In genomic region chr2:127508025-127508620, GRCh38 we compare ENCODE assay signal across 10 cellular contexts. TPM values are rescaled to one million over a fixed set of nuclear protein-coding genes. Genes with fewer than 3 reads are reported as not detected.
DNase-seq lines count a peak whose midpoint lies in the region; ATAC-seq and TF ChIP-seq lines count a peak whose summit lies in the region.
"Had no signal": no experiment of that assay in that cellular context is flagged by ENCODE, and none has a peak within 500 bp of the region (broad histone marks: within the 10 kb centered on the region; RNA-seq: fewer than 3 reads in every experiment).

No MANE protein-coding gene starts in this region.

- H3K27me3 Mint-ChIP-seq in nephron (ENCODE audit: low read depth): no peaks in the 10 kb centered on the region
- H3K27me3 Mint-ChIP-seq: CD4-positive, alpha-beta memory T cell had no signal

- no peak overlapping the region for H3K4me3 ChIP-seq in AG04450 (ENCODE audit: low read depth, low read length)
- no peak overlapping the region for H3K4me3 ChIP-seq in Panc1 (ENCODE audit: low read depth in 2 of 2, low read length in 2 of 2)

- peak; percentile 64 for ATAC-seq in Panc1

- no peak overlapping the region for H3K4me3 Mint-ChIP-seq in nephron

- in situ Hi-C loops in Panc1 (cut with HindIII; ENCODE audit: low pct_unique_long_range_greater_than_20kb, low sequenced_read_pairs): no loop called here

- no peak for TF ChIP-seq CTCF in AG04450 (IDR thresholded peaks at IDR 0.05; ENCODE audit: low read depth, low read length)
- TF ChIP-seq CTCF in Panc1 (IDR thresholded peaks at IDR 0.05): no peak
- TF ChIP-seq CTCF in nephron (IDR thresholded peaks at IDR 0.05; ENCODE audit: unreplicated experiment in 3 of 3): no peak

- H3K36me3 Mint-ChIP-seq in nephron (ENCODE audit: low read depth): peaks cover 34% of the 10 kb centered on the region

- H3K9me3 ChIP-seq in AG04450 (ENCODE audit: control insufficient read depth, insufficient read depth, low read length): no peaks in the 10 kb centered on the region
- no peaks in the 10 kb centered on the region for H3K9me3 ChIP-seq in Panc1 (ENCODE audit: control insufficient read depth, insufficient read depth, low read depth, low read length)

- peak overlapping the region; percentile 31 to 79 (median 45) for H3K27ac Mint-ChIP-seq in nephron

- peaks cover 36% of the 10 kb centered on the region for H3K4me1 Mint-ChIP-seq in nephron

- POLR2A ChIA-PET in AG04450 (lab: Yijun Ruan, JAX): interaction anchor here (0.6 to 2.8 kb wide), 2 partner anchors 18 to 343 kb away, joined by 4 to 26 read pairs; partner anchors contain the start of gene IWS1
- POLR2A ChIA-PET in Panc1 (lab: Charles Lee): interaction anchor here (0.8 kb wide), 1 partner anchor 92 kb away, joined by 3 read pairs; no protein-coding TSS in a partner anchor

- H3K27me3 ChIP-seq in AG04450 (ENCODE audit: control insufficient read depth, insufficient read depth, low read length) (no peaks in the 10 kb centered on the region), Panc1 (ENCODE audit: control insufficient read depth, insufficient read depth, low read length) (no peaks in the 10 kb centered on the region)

- H3K27ac ChIP-seq in AG04450 (ENCODE audit: low read depth, low read length): peak overlapping the region; percentile 80
- peak overlapping the region; percentile 73 for H3K27ac ChIP-seq in Panc1 (ENCODE audit: low read length)
- peak overlapping the region; percentile 59 for H3K27ac ChIP-seq in epithelial cell of prostate

- BruUV-seq in Panc1 (replicated peaks; lab: Mats Ljungman, UMichigan): no TSS peak

- H3K4me1 ChIP-seq in Panc1 (ENCODE audit: control insufficient read depth, insufficient read depth, low read length): peaks cover 45% of the 10 kb centered on the region

- no peaks in the 10 kb centered on the region for H3K9me3 Mint-ChIP-seq in nephron
- H3K9me3 Mint-ChIP-seq: CD4-positive, alpha-beta memory T cell had no signal

- intact Hi-C loops in Panc1 (cut with micrococcal nuclease; ENCODE audit: unreplicated experiment): no loop called here

- CTCF ChIA-PET in AG04450 (lab: Charles Lee) (interaction anchor here (1.1 to 4.7 kb wide), 5 partner anchors 9 to 182 kb away, joined by 3 to 17 read pairs (median 3); no protein-coding TSS in a partner anchor), Panc1 (lab: Charles Lee) (no interaction called here)

- no peak for DNase-seq in AG04450 (ENCODE audit: low read depth, low spot score)
- no peak for DNase-seq in Panc1 (ENCODE audit: low read depth, low spot score)
- no peak for DNase-seq in epithelial cell of prostate (ENCODE audit: low read depth, low spot score)
- no peak for DNase-seq in LoVo (ENCODE audit: low spot score)
- no peak for DNase-seq in SW480 (ENCODE audit: low spot score)
- DNase-seq in AML-193 (lab: John Stamatoyannopoulos, UW): no peak
- no peak for DNase-seq in NOMO-1 (lab: John Stamatoyannopoulos, UW; ENCODE audit: unreplicated experiment in 2 of 2)
- DNase-seq: activated CD8-positive, alpha-beta memory T cell treated with anti-CD3 and anti-CD28 coated beads, Interleukin-2, amount 50 U/mL, for 4 hours; CD4-positive, alpha-beta memory T cell had no signal

- peaks cover 26% of the 10 kb centered on the region for H3K36me3 ChIP-seq in Panc1 (ENCODE audit: control insufficient read depth, insufficient read depth, low read length)

RNA-seq across cellular contexts. Expression of gene IWS1, which starts 18.2 kb away (rescaled TPM):
- 42.2 and 55.0 TPM in 2 replicates for polyA plus RNA-seq in AG04450 (2011; rRNA removed)
- 26.7 and 38.0 TPM in 2 replicates for polyA minus RNA-seq in AG04450 (2011; rRNA and poly(A)+ RNA removed)
- 48.6 TPM for total RNA-seq in Panc1 (2021; ENCODE audit: unreplicated experiment)
- polyA plus RNA-seq in Panc1 (2012; ENCODE audit: insufficient read length): 42.4 TPM

RNA-seq across cellular contexts. Expression of gene MYO7B, which starts 27.4 kb away (rescaled TPM):
- 0.02 TPM in 1 of 2 replicates, not detected in the other for polyA plus RNA-seq in AG04450 (2011; rRNA removed)
- not detected in 2 replicates for polyA minus RNA-seq in AG04450 (2011; rRNA and poly(A)+ RNA removed)
- 0.15 TPM for total RNA-seq in Panc1 (2021; ENCODE audit: unreplicated experiment)
- polyA plus RNA-seq in Panc1 (2012; ENCODE audit: insufficient read length): 0.12 TPM
- total RNA-seq: CD4-positive, alpha-beta memory T cell had no signal
- polyA plus RNA-seq: CD4-positive, alpha-beta memory T cell had no signal
